In the genomic region with DNA sequence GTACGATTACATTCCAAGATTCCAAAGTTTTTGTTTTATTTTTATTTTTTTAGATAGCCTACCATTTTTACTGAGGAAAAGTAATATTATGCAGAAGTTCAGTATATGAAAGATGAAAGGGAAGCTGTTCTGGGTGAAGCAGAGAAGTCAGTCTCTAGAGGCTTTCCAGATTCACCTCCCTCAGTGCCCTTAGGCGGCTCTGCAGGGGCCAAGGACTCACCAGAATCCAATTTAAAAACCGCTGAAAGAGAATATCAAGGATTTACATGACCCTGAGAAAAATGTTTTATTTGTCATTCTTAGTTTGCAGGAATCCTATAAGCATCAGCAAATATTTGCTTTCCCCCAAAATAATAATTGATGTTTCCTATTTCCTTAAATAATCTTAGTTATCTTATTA, we compare ENCODE assay signal across 27 cellular contexts.
"Had no signal": no experiment of that assay in that cellular context is flagged by ENCODE, and none has a peak within 500 bp of the region (broad histone marks: within the 10 kb centered on the region; RNA-seq: fewer than 3 reads in every experiment).

No MANE protein-coding gene starts in this region.

- FAIRE-seq: pancreas, urothelium cell line had no signal

- H3K36me3 Mint-ChIP-seq: mesothelial cell of epicardium; naive B cell; natural killer cell treated with Interleukin-12 subunit alpha and Interleukin-12 subunit beta and Interleukin-15 and Interleukin-18, amount 100 ng/mL, for 72 hours; stimulated activated effector memory CD8-positive, alpha-beta T cell treated with anti-CD3 and anti-CD28 coated beads, Interleukin-12 subunit alpha, Interleukin-12 subunit beta, amount 100 ng/mL, for 72 hours had no signal

- H3K79me2 ChIP-seq: hepatocyte had no signal

- H3K36me3 ChIP-seq: heart right ventricle, left ventricle myocardium inferior, pancreas, prostate gland, suprapubic skin, thoracic aorta, tibial artery, upper lobe of right lung had no signal

- H3K4me1 ChIP-seq: heart right ventricle, left ventricle myocardium inferior, pancreas, prostate gland, suprapubic skin, tibial artery, upper lobe of right lung had no signal

- H3K4me1 Mint-ChIP-seq: naive B cell; neural crest cell; stimulated activated effector memory CD8-positive, alpha-beta T cell treated with anti-CD3 and anti-CD28 coated beads, Interleukin-12 subunit alpha, Interleukin-12 subunit beta, amount 100 ng/mL, for 72 hours had no signal

- ATAC-seq: heart right ventricle; natural killer cell treated with Interleukin-12 subunit alpha and Interleukin-12 subunit beta and Interleukin-15 and Interleukin-18, amount 100 ng/mL, for 72 hours; pancreas; right cardiac atrium; sciatic nerve; stimulated activated effector memory CD8-positive, alpha-beta T cell treated with anti-CD3 and anti-CD28 coated beads, Interleukin-12 subunit alpha, Interleukin-12 subunit beta, amount 100 ng/mL, for 72 hours; upper lobe of right lung had no signal

- H3K4me2 ChIP-seq: hepatocyte had no signal

- H3K27me3 Mint-ChIP-seq: naive B cell; natural killer cell treated with Interleukin-12 subunit alpha and Interleukin-12 subunit beta and Interleukin-15 and Interleukin-18, amount 100 ng/mL, for 72 hours; stimulated activated naive CD8-positive, alpha-beta T cell treated with anti-CD3 and anti-CD28 coated beads, Interleukin-15, Interleukin-2, amounts not matched to agents 100 ng/mL and 50 ng/mL, for 24 hours had no signal

- H3K27ac Mint-ChIP-seq: mesothelial cell of epicardium; naive B cell; natural killer cell treated with Interleukin-12 subunit alpha and Interleukin-12 subunit beta and Interleukin-15 and Interleukin-18, amount 100 ng/mL, for 72 hours; stimulated activated effector memory CD8-positive, alpha-beta T cell treated with anti-CD3 and anti-CD28 coated beads, Interleukin-12 subunit alpha, Interleukin-12 subunit beta, amount 100 ng/mL, for 72 hours; stimulated activated naive CD8-positive, alpha-beta T cell treated with anti-CD3 and anti-CD28 coated beads, Interleukin-15, Interleukin-2, amounts not matched to agents 100 ng/mL and 50 ng/mL, for 24 hours had no signal

- H3K27ac ChIP-seq: heart right ventricle, hepatocyte, left ventricle myocardium inferior, pancreas, prostate gland, skin epidermis, suprapubic skin, thoracic aorta, tibial artery, upper lobe of right lung had no signal

- H3K27me3 ChIP-seq: heart right ventricle, hepatocyte, pancreas, suprapubic skin, tibial artery, upper lobe of right lung had no signal

- H3K9me3 ChIP-seq: pancreas, prostate gland, suprapubic skin, thoracic aorta, tibial artery, upper lobe of right lung had no signal

- DNase-seq: heart right ventricle; islet precursor cell; left ventricle myocardium inferior; mesendoderm; naive B cell; pancreas; posterior cingulate gyrus; retina; right cardiac atrium; stimulated activated CD4-positive, alpha-beta T cell treated with anti-CD3 and anti-CD28 coated beads, Interleukin-4, amount 100 ng/mL, for 24 hours; stimulated activated naive CD4-positive, alpha-beta T cell; tibial artery; trophoblast cell; upper lobe of right lung had no signal

- H3K4me3 Mint-ChIP-seq: mesothelial cell of epicardium; naive B cell; natural killer cell treated with Interleukin-12 subunit alpha and Interleukin-12 subunit beta and Interleukin-15 and Interleukin-18, amount 100 ng/mL, for 72 hours; neural crest cell; stimulated activated effector memory CD8-positive, alpha-beta T cell treated with anti-CD3 and anti-CD28 coated beads, Interleukin-12 subunit alpha, Interleukin-12 subunit beta, amount 100 ng/mL, for 72 hours; stimulated activated naive CD8-positive, alpha-beta T cell treated with anti-CD3 and anti-CD28 coated beads, Interleukin-15, Interleukin-2, amounts not matched to agents 100 ng/mL and 50 ng/mL, for 24 hours had no signal

- H2AFZ ChIP-seq: hepatocyte had no signal

- H3K4me3 ChIP-seq: heart right ventricle, hepatocyte, left ventricle myocardium inferior, lung, pancreas, prostate gland, skin epidermis, suprapubic skin, thoracic aorta, tibial artery, upper lobe of right lung had no signal

- H3K9me3 Mint-ChIP-seq: stimulated activated naive CD8-positive, alpha-beta T cell treated with anti-CD3 and anti-CD28 coated beads, Interleukin-15, Interleukin-2, amounts not matched to agents 100 ng/mL and 50 ng/mL, for 24 hours had no signal
